Comparison of ENCODE assay signal across 12 cellular contexts in the genomic region with DNA sequence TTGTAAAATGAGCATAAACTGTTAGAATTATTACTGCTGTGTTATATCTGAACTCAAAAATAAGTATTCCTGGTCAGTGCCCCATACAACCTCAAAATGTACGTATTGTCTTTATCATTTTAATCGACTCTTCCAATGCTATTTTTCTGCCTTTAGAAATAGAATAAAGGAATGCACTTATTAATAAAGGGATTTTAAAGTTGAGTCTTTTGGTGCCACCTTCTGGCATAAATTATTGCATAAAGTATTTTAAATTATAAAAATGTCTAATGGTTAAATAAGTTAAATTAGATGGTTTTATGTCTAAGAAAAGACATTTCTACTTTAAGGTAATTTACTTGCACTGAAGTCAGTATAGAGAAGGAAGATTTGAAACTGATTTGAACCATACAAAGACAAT.
DNase-seq lines count a peak whose midpoint lies in the region; ATAC-seq, FAIRE-seq and TF ChIP-seq lines count a peak whose summit lies in the region.
"Had no signal": no experiment of that assay in that cellular context is flagged by ENCODE, and none has a peak within 500 bp of the region (broad histone marks: within the 10 kb centered on the region; RNA-seq: fewer than 3 reads in every experiment).

No MANE protein-coding gene starts in this region.

- CTCF ChIA-PET in PC-3 (lab: Charles Lee), result interaction anchor here (0.6 to 1.4 kb wide), 2 partner anchors 303 to 382 kb away, joined by 3 to 11 read pairs; no protein-coding TSS in a partner anchor
- CTCF ChIA-PET in activated CD8-positive, alpha-beta T cell treated with anti-CD3 and anti-CD28 coated beads, Interleukin-2, amount 10 ng/mL, durations not matched to agents 7 days and 5 days (lab: Charles Lee), result no interaction called here

- no peaks in the 10 kb centered on the region for H3K9me3 ChIP-seq in PC-3 (ENCODE audit: low read length)
- H3K9me3 ChIP-seq in pancreas, result no peaks in the 10 kb centered on the region
- H3K9me3 ChIP-seq: mucosa of descending colon had no signal

- H3K36me3 ChIP-seq in PC-3 (ENCODE audit: low read depth, low read length), result no peaks in the 10 kb centered on the region
- no peaks in the 10 kb centered on the region for H3K36me3 ChIP-seq in pancreas

- no peak overlapping the region for H3K4me2 ChIP-seq in PC-3 (ENCODE audit: low read length)

- H3K79me2 ChIP-seq in PC-3 (ENCODE audit: low read length), result no peaks in the 10 kb centered on the region

- POLR2A ChIA-PET in PC-3 (lab: Charles Lee; ENCODE audit: unreplicated experiment), result no interaction called here
- POLR2A ChIA-PET in activated CD8-positive, alpha-beta T cell treated with anti-CD3 and anti-CD28 coated beads, Interleukin-2, amount 10 ng/mL, durations not matched to agents 7 days and 5 days (lab: Charles Lee), result no interaction called here

- H3K27me3 Mint-ChIP-seq in activated CD8-positive, alpha-beta T cell treated with anti-CD3 and anti-CD28 coated beads, Interleukin-2, amount 10 ng/mL, durations not matched to agents 7 days and 5 days (ENCODE audit: low read depth), result no peaks in the 10 kb centered on the region

- H3F3A ChIP-seq in PC-3 (ENCODE audit: low read length, unreplicated experiment), result no peaks in the 10 kb centered on the region

- H3K9ac ChIP-seq in PC-3 (ENCODE audit: low read length), result no peak overlapping the region

- DNase-seq in AG09319 (ENCODE audit: extremely low read depth, low read depth) (no peak), GM10266 (ENCODE audit: extremely low spot score) (no peak), PC-3 (peak; percentile 27), inferior parietal cortex (ENCODE audit: extremely low spot score) (peak; percentile 9), pancreas (no peak), posterior vena cava (ENCODE audit: low spot score) (no peak)
- no peak for DNase-seq in activated CD8-positive, alpha-beta T cell treated with anti-CD3 and anti-CD28 coated beads, Interleukin-2, amount 10 ng/mL, durations not matched to agents 7 days and 5 days
- DNase-seq: activated gamma-delta T cell; DMS79; mucosa of descending colon; stimulated activated CD8-positive, alpha-beta memory T cell treated with anti-CD3 and anti-CD28 coated beads, Interleukin-4, amount 100 ng/mL, for 48 hours had no signal

- no peak overlapping the region for H3K4me3 ChIP-seq in PC-3 (ENCODE audit: low read length)
- H3K4me3 ChIP-seq in pancreas, result no peak overlapping the region
- H3K4me3 ChIP-seq: mucosa of descending colon had no signal

- H4K20me1 ChIP-seq in PC-3 (ENCODE audit: low read length), result no peaks in the 10 kb centered on the region

- FAIRE-seq in pancreas (lab: Jason Lieb, UNC), result no peak

- TF ChIP-seq CTCF in AG09319 (IDR thresholded peaks at IDR 0.05; ENCODE audit: low read depth, low read length) (peak; percentile 2; the same call in 1 of the 2 replicates), GM10266 (IDR thresholded peaks at IDR 0.05; ENCODE audit: control insufficient read depth, insufficient read depth, low read depth, missing control alignments) (peak; percentile 19), PC-3 (conservative IDR thresholded peaks at IDR 0.05; ENCODE audit: low read depth, low read length) (peak; percentile 42; the same call in 1 of the 2 replicates), pancreas (IDR thresholded peaks at IDR 0.05) (no peak)

- no TSS peak for BruUV-seq in PC-3 (replicated peaks; lab: Mats Ljungman, UMichigan)

- WGBS in pancreas, 2 donors, result 40 to 54% methylated on average over 2 of the region's 2 CpGs

- H3K9me3 Mint-ChIP-seq in activated CD8-positive, alpha-beta T cell treated with anti-CD3 and anti-CD28 coated beads, Interleukin-2, amount 10 ng/mL, durations not matched to agents 7 days and 5 days (ENCODE audit: insufficient read depth), result no peaks in the 10 kb centered on the region

- H3K27me3 ChIP-seq in PC-3 (ENCODE audit: low read length) (no peaks in the 10 kb centered on the region), pancreas (no peaks in the 10 kb centered on the region)

- intact Hi-C loops in PC-3 (cut with micrococcal nuclease), result loop anchor here (1.0 to 10.0 kb wide), 6 partner anchors 247 to 757 kb away; no protein-coding TSS in a partner anchor
- intact Hi-C loops in pancreas (cut with DNase I), result no loop called here
- intact Hi-C loops in posterior vena cava (cut with DNase I), result no loop called here

- no peak for ATAC-seq in PC-3
- no peak for ATAC-seq in activated CD8-positive, alpha-beta T cell treated with anti-CD3 and anti-CD28 coated beads, Interleukin-2, amount 10 ng/mL, durations not matched to agents 7 days and 5 days
- ATAC-seq in pancreas, result no peak
- no peak for ATAC-seq in HG02870 (IDR thresholded peaks at IDR 0.05; ENCODE audit: unreplicated experiment)
- ATAC-seq: mucosa of descending colon had no signal

- no peak overlapping the region for H3K27ac ChIP-seq in PC-3 (ENCODE audit: low read length)
- H3K27ac ChIP-seq in pancreas, result no peak overlapping the region

- H3K9me2 ChIP-seq in PC-3 (replicated peaks; ENCODE audit: low read length), result no peaks in the 10 kb centered on the region

- H3K4me1 ChIP-seq in PC-3 (ENCODE audit: insufficient read depth, low read length) (no peaks in the 10 kb centered on the region), pancreas (no peaks in the 10 kb centered on the region)

- no peak overlapping the region for H3K4me3 Mint-ChIP-seq in activated CD8-positive, alpha-beta T cell treated with anti-CD3 and anti-CD28 coated beads, Interleukin-2, amount 10 ng/mL, durations not matched to agents 7 days and 5 days

- H3K36me3 Mint-ChIP-seq in activated CD8-positive, alpha-beta T cell treated with anti-CD3 and anti-CD28 coated beads, Interleukin-2, amount 10 ng/mL, durations not matched to agents 7 days and 5 days (ENCODE audit: low read depth), result no peaks in the 10 kb centered on the region

- H3K4me1 Mint-ChIP-seq in activated CD8-positive, alpha-beta T cell treated with anti-CD3 and anti-CD28 coated beads, Interleukin-2, amount 10 ng/mL, durations not matched to agents 7 days and 5 days (ENCODE audit: low read depth), result no peaks in the 10 kb centered on the region

- no peak overlapping the region for H2AFZ ChIP-seq in PC-3 (ENCODE audit: low read length)

- H3K27ac Mint-ChIP-seq in activated CD8-positive, alpha-beta T cell treated with anti-CD3 and anti-CD28 coated beads, Interleukin-2, amount 10 ng/mL, durations not matched to agents 7 days and 5 days, result no peak overlapping the region

Comparison
In these comparisons a context has a peak if more than half of its experiments do, and no peak if none do; other contexts are left out.
1. DNase-seq: peak in PC-3 (single experiment) and inferior parietal cortex (single experiment); none in AG09319 (single experiment), GM10266 (single experiment), activated CD8-positive, alpha-beta T cell treated with anti-CD3 and anti-CD28 coated beads, Interleukin-2, amount 10 ng/mL, durations not matched to agents 7 days and 5 days (single experiment), pancreas (0 of 6) and posterior vena cava (single experiment).
2. CTCF ChIP-seq: peak in AG09319 (single experiment), GM10266 (single experiment) and PC-3 (single experiment); none in pancreas (0 of 4).